In genomic region chr2:30784682-30785081, GRCh38 we compare ENCODE assay signal across 17 cellular contexts. TPM values are rescaled to one million over a fixed set of nuclear protein-coding genes. Genes with fewer than 3 reads are reported as not detected.
A peak's percentile ranks its signal among the peaks of the same experiment; 100 is the strongest.
DNase-seq lines count a peak whose midpoint lies in the region; ATAC-seq and TF ChIP-seq lines count a peak whose summit lies in the region.
"Had no signal": no experiment of that assay in that cellular context is flagged by ENCODE, and none has a peak within 500 bp of the region (broad histone marks: within the 10 kb centered on the region; RNA-seq: fewer than 3 reads in every experiment).

No MANE protein-coding gene starts in this region.

- H3K4me1 ChIP-seq in esophagus muscularis mucosa (no peaks in the 10 kb centered on the region), vagina (no peaks in the 10 kb centered on the region)
- H3K4me1 ChIP-seq: BLaER1, Caco-2 had no signal

- no peaks in the 10 kb centered on the region for H3K9me3 Mint-ChIP-seq in activated CD4-positive, alpha-beta T cell treated with anti-CD3 and anti-CD28 coated beads, Interleukin-2, amount 10 ng/mL, durations not matched to agents 24 days and 14 days
- H3K9me3 Mint-ChIP-seq: CD8-positive, alpha-beta memory T cell; H9 had no signal

- TF ChIP-seq CTCF in esophagus muscularis mucosa (IDR thresholded peaks at IDR 0.05) (no peak), vagina (IDR thresholded peaks at IDR 0.05) (no peak)

- peaks cover 4% of the 10 kb centered on the region for H3K27me3 Mint-ChIP-seq in activated CD4-positive, alpha-beta T cell treated with anti-CD3 and anti-CD28 coated beads, Interleukin-2, amount 10 ng/mL, durations not matched to agents 24 days and 14 days

- H3K27ac ChIP-seq in esophagus muscularis mucosa (replicated peaks in 1 of 4) (no peak overlapping the region), vagina (no peak overlapping the region)
- H3K27ac ChIP-seq: 22Rv1, BLaER1 had no signal

- H3K4me3 Mint-ChIP-seq in activated CD4-positive, alpha-beta T cell treated with anti-CD3 and anti-CD28 coated beads, Interleukin-2, amount 10 ng/mL, durations not matched to agents 24 days and 14 days: no peak overlapping the region
- H3K4me3 Mint-ChIP-seq: CD8-positive, alpha-beta memory T cell; H9 had no signal

- H3K36me3 ChIP-seq in esophagus muscularis mucosa (no peaks in the 10 kb centered on the region), vagina (no peaks in the 10 kb centered on the region)
- H3K36me3 ChIP-seq: BLaER1 had no signal

- no peak overlapping the region for H3K27ac Mint-ChIP-seq in activated CD4-positive, alpha-beta T cell treated with anti-CD3 and anti-CD28 coated beads, Interleukin-2, amount 10 ng/mL, durations not matched to agents 24 days and 14 days
- H3K27ac Mint-ChIP-seq: CD8-positive, alpha-beta memory T cell; H9 had no signal

- TF ChIP-seq EP300 in esophagus muscularis mucosa (IDR thresholded peaks at IDR 0.05): no peak

- no peaks in the 10 kb centered on the region for H3K4me1 Mint-ChIP-seq in activated CD4-positive, alpha-beta T cell treated with anti-CD3 and anti-CD28 coated beads, Interleukin-2, amount 10 ng/mL, durations not matched to agents 24 days and 14 days
- H3K4me1 Mint-ChIP-seq: CD8-positive, alpha-beta memory T cell had no signal

- H3K36me3 Mint-ChIP-seq in activated CD4-positive, alpha-beta T cell treated with anti-CD3 and anti-CD28 coated beads, Interleukin-2, amount 10 ng/mL, durations not matched to agents 24 days and 14 days (ENCODE audit: low read depth): no peaks in the 10 kb centered on the region
- H3K36me3 Mint-ChIP-seq: CD8-positive, alpha-beta memory T cell had no signal

- H3K4me3 ChIP-seq in esophagus muscularis mucosa (no peak overlapping the region), vagina (no peak overlapping the region)
- H3K4me3 ChIP-seq: BLaER1 had no signal

- ATAC-seq in HG02798 (IDR thresholded peaks at IDR 0.05; ENCODE audit: poor library complexity, unreplicated experiment): no peak
- no peak for ATAC-seq in HG02588 (IDR thresholded peaks at IDR 0.05; ENCODE audit: unreplicated experiment)
- ATAC-seq: HepG2 had no signal

- TF ChIP-seq POLR2A in esophagus muscularis mucosa (IDR thresholded peaks at IDR 0.05; ENCODE audit: low read depth): no peak
- no peak for TF ChIP-seq POLR2A in vagina (IDR thresholded peaks at IDR 0.05)

- peak; percentile 45 for DNase-seq in activated CD4-positive, alpha-beta T cell treated with anti-CD3 and anti-CD28 coated beads, Interleukin-2, amount 10 ng/mL, durations not matched to agents 24 days and 14 days
- DNase-seq in activated CD4-positive, alpha-beta T cell treated with anti-CD3 and anti-CD28 coated beads, Interleukin-2, amount 50 U/mL, for 4 hours: no peak
- DNase-seq in esophagus muscularis mucosa (ENCODE audit: extremely low spot score): peak; percentile 70
- peak; percentile 23 for DNase-seq in posterior vena cava (ENCODE audit: low spot score)
- DNase-seq in vagina (ENCODE audit: extremely low spot score in 2 of 2): peak; percentile 16 to 56
- DNase-seq: AML-193; Caco-2; CD8-positive, alpha-beta memory T cell; DND-41; GDM1; GOT3; H9 had no signal

- H3K9me3 ChIP-seq in esophagus muscularis mucosa (no peaks in the 10 kb centered on the region), vagina (no peaks in the 10 kb centered on the region)
- H3K9me3 ChIP-seq: BLaER1, Caco-2 had no signal

- intact Hi-C loops in activated CD4-positive, alpha-beta T cell treated with anti-CD3 and anti-CD28 coated beads, Interleukin-2, amount 10 ng/mL, durations not matched to agents 24 days and 14 days (cut with micrococcal nuclease): no loop called here
- intact Hi-C loops in esophagus muscularis mucosa (cut with DNase I): no loop called here
- intact Hi-C loops in posterior vena cava (cut with DNase I): no loop called here
- intact Hi-C loops in vagina (cut with DNase I): no loop called here

- 93% methylated on average over 3 of the region's 3 CpGs for WGBS in esophagus muscularis mucosa

- peaks cover 0 to 5% (median 0%) of the 10 kb centered on the region in 4 donors for H3K27me3 ChIP-seq in esophagus muscularis mucosa
- no peaks in the 10 kb centered on the region for H3K27me3 ChIP-seq in vagina
- H3K27me3 ChIP-seq: BLaER1 had no signal

RNA-seq across cellular contexts. Expression of gene CAPN13, which starts 22.6 kb away (rescaled TPM):
- not detected in 2 replicates for total RNA-seq in activated CD4-positive, alpha-beta T cell treated with anti-CD3 and anti-CD28 coated beads, Interleukin-2, amount 10 ng/mL, durations not matched to agents 24 days and 14 days
- total RNA-seq in esophagus muscularis mucosa: not detected
- not detected for total RNA-seq in posterior vena cava
- total RNA-seq in vagina: not detected
- total RNA-seq: CD8-positive, alpha-beta memory T cell; HepG2 had no signal

Comparison
In these comparisons a context has a peak if more than half of its experiments do, and no peak if none do; other contexts are left out.
1. DNase-seq: peak in activated CD4-positive, alpha-beta T cell treated with anti-CD3 and anti-CD28 coated beads, Interleukin-2, amount 10 ng/mL, durations not matched to agents 24 days and 14 days (single experiment), esophagus muscularis mucosa (single experiment), posterior vena cava (single experiment) and vagina (2 of 2); none in activated CD4-positive, alpha-beta T cell treated with anti-CD3 and anti-CD28 coated beads, Interleukin-2, amount 50 U/mL, for 4 hours (0 of 2).